Comparison of ENCODE assay signal across 20 cellular contexts in genomic region chr2:105274046-105274445, GRCh38. TPM values are rescaled to one million over a fixed set of nuclear protein-coding genes. Genes with fewer than 3 reads are reported as not detected.
DNase-seq lines count a peak whose midpoint lies in the region; ATAC-seq, FAIRE-seq and TF ChIP-seq lines count a peak whose summit lies in the region.
"Had no signal": no experiment of that assay in that cellular context is flagged by ENCODE, and none has a peak within 500 bp of the region (broad histone marks: within the 10 kb centered on the region; RNA-seq: fewer than 3 reads in every experiment).

No MANE protein-coding gene starts in this region.

- WGBS in adrenal gland, 4 donors, result 24 to 51% (median 37%) methylated on average over 4 of the region's 4 CpGs

- H3K9me3 Mint-ChIP-seq in GM23338, result no peaks in the 10 kb centered on the region
- H3K9me3 Mint-ChIP-seq: HFFc6 had no signal

- H4K20me1 ChIP-seq in endothelial cell of umbilical vein (replicated peaks; ENCODE audit: control insufficient read depth, extremely low read depth, insufficient read depth, low read length) (no peaks in the 10 kb centered on the region), GM23338 (replicated peaks; ENCODE audit: insufficient read depth) (0 out of 2 replicates have a peak, but pooled peaks cover 5% of the 10 kb centered on the region), osteoblast (ENCODE audit: insufficient read depth, low read length) (peaks cover 3% of the 10 kb centered on the region)

- H3K27me3 ChIP-seq in adrenal gland (no peaks in the 10 kb centered on the region), endothelial cell of umbilical vein (ENCODE audit: control insufficient read depth in 2 of 2, insufficient read depth in 2 of 2, low read length in 2 of 2) (no peaks in the 10 kb centered on the region), left lung (no peaks in the 10 kb centered on the region), upper lobe of right lung (no peaks in the 10 kb centered on the region), GM23338 (ENCODE audit: insufficient read depth) (no peaks in the 10 kb centered on the region), osteoblast (ENCODE audit: insufficient read depth, low read length) (no peaks in the 10 kb centered on the region)
- H3K27me3 ChIP-seq: SJCRH30 had no signal

- peaks cover 46% of the 10 kb centered on the region for H3K36me3 Mint-ChIP-seq in GM23338 (ENCODE audit: low read depth)

- peaks cover 1% of the 10 kb centered on the region for H3K27me3 Mint-ChIP-seq in GM23338 (ENCODE audit: insufficient read depth, low read depth, poor library complexity)

- no peaks in the 10 kb centered on the region for H3K79me2 ChIP-seq in endothelial cell of umbilical vein (ENCODE audit: control insufficient read depth, insufficient read depth, low read length)
- H3K79me2 ChIP-seq in GM23338 (replicated peaks; ENCODE audit: insufficient read depth), result no peaks in the 10 kb centered on the region
- no peaks in the 10 kb centered on the region for H3K79me2 ChIP-seq in osteoblast (ENCODE audit: insufficient read depth, low read length)

- H3K27ac Mint-ChIP-seq in GM23338, result no peak overlapping the region
- H3K27ac Mint-ChIP-seq: HFFc6 had no signal

- dilution Hi-C loops in endothelial cell of umbilical vein (cut with MboI; ENCODE audit: extremely low pct_ligation_motif_present, low sequenced_read_pairs), result no loop called here

- H3K4me3 Mint-ChIP-seq in GM23338, result no peak overlapping the region
- H3K4me3 Mint-ChIP-seq: HFFc6 had no signal

- ATAC-seq in left lung (peak; percentile 27), upper lobe of right lung (peak; percentile 23), GM23338 (no peak)

- TF ChIP-seq POLR2A in adrenal gland (IDR thresholded peaks at IDR 0.05), result no peak
- peak; percentile 37 for TF ChIP-seq POLR2A in endothelial cell of umbilical vein (IDR thresholded peaks at IDR 0.05; ENCODE audit: low read depth, low read length)

- no peaks in the 10 kb centered on the region for H3K4me1 Mint-ChIP-seq in GM23338

- no peak overlapping the region for H2AFZ ChIP-seq in endothelial cell of umbilical vein (ENCODE audit: low read depth, low read length)
- H2AFZ ChIP-seq in GM23338, result no peak overlapping the region
- no peak overlapping the region for H2AFZ ChIP-seq in osteoblast (ENCODE audit: low read length)
- H2AFZ ChIP-seq: PC-9 had no signal

- peaks cover 3 to 27% of the 10 kb centered on the region in 2 donors for H3K4me1 ChIP-seq in adrenal gland (replicated peaks in 1 of 2)
- H3K4me1 ChIP-seq in endothelial cell of umbilical vein (ENCODE audit: control insufficient read depth, extremely low read depth, insufficient read depth, low read length), result peaks cover 18% of the 10 kb centered on the region
- H3K4me1 ChIP-seq in left lung, result no peaks in the 10 kb centered on the region
- H3K4me1 ChIP-seq in upper lobe of right lung, result no peaks in the 10 kb centered on the region
- no peaks in the 10 kb centered on the region for H3K4me1 ChIP-seq in GM23338 (ENCODE audit: insufficient read depth)
- no peaks in the 10 kb centered on the region for H3K4me1 ChIP-seq in osteoblast (ENCODE audit: insufficient read depth, low read length)
- H3K4me1 ChIP-seq: SJCRH30 had no signal

- TF ChIP-seq CTCF in adrenal gland (IDR thresholded peaks at IDR 0.05) (no peak), endothelial cell of umbilical vein (IDR thresholded peaks at IDR 0.05; ENCODE audit: extremely low read depth in 1 of 2, insufficient read depth in 1 of 2, low read depth in 1 of 2, low read length in 2 of 2) (no peak), left lung (IDR thresholded peaks at IDR 0.05) (no peak), upper lobe of right lung (IDR thresholded peaks at IDR 0.05) (no peak), GM23338 (conservative IDR thresholded peaks at IDR 0.05; ENCODE audit: low read depth in 2 of 2) (no peak), osteoblast (IDR thresholded peaks at IDR 0.05; ENCODE audit: extremely low read depth, low read depth, low read length) (no peak)

- H3K9me2 ChIP-seq in GM23338 (ENCODE audit: insufficient read depth), result no peaks in the 10 kb centered on the region

- H3K9me1 ChIP-seq in endothelial cell of umbilical vein (replicated peaks; ENCODE audit: control insufficient read depth, extremely low read depth, insufficient read depth, low read length), result peaks cover 5% of the 10 kb centered on the region

- H3K27ac ChIP-seq in adrenal gland (peak overlapping the region in 2 of 5 donors; percentile 23 to 49), endothelial cell of umbilical vein (ENCODE audit: insufficient read depth, low read depth, low read length) (no peak overlapping the region), left lung (no peak overlapping the region), upper lobe of right lung (no peak overlapping the region), GM23338 (ENCODE audit: low read depth) (no peak overlapping the region), osteoblast (ENCODE audit: low read depth, low read length) (no peak overlapping the region)
- H3K27ac ChIP-seq: C4-2B, KMS-11, PC-9, SJCRH30 had no signal

- POLR2A ChIA-PET in endothelial cell of umbilical vein (lab: Charles Lee), result no interaction called here

- H3K4me3 ChIP-seq in adrenal gland (no peak overlapping the region), endothelial cell of umbilical vein (replicated peaks in 1 of 3; ENCODE audit: insufficient read depth in 1 of 3, low read depth in 1 of 3, low read length in 3 of 3) (no peak overlapping the region), left lung (no peak overlapping the region), upper lobe of right lung (no peak overlapping the region), GM23338 (no peak overlapping the region), osteoblast (ENCODE audit: insufficient read depth, low read length) (no peak overlapping the region)
- H3K4me3 ChIP-seq: PC-9, SJCRH30 had no signal

- CTCF ChIA-PET in endothelial cell of umbilical vein (lab: Charles Lee), result interaction anchor here (0.6 to 3.1 kb wide), 9 partner anchors 13 to 279 kb away, joined by 4 to 15 read pairs (median 6); no protein-coding TSS in a partner anchor

- H3K4me2 ChIP-seq in endothelial cell of umbilical vein (ENCODE audit: insufficient read depth, low read length) (peak overlapping the region; percentile 35), GM23338 (no peak overlapping the region), osteoblast (ENCODE audit: insufficient read depth, low read length) (no peak overlapping the region)
- H3K4me2 ChIP-seq: KMS-11, PC-9 had no signal

- H3K9ac ChIP-seq in endothelial cell of umbilical vein (replicated peaks; ENCODE audit: extremely low read depth, insufficient read depth, low read length), result no peak overlapping the region
- H3K9ac ChIP-seq: KMS-11 had no signal

- no TSS peak for BruUV-seq in endothelial cell of umbilical vein (replicated peaks; lab: Mats Ljungman, UMichigan)

- intact Hi-C loops in adrenal gland (cut with DNase I) (no loop called here), endothelial cell of umbilical vein (cut with micrococcal nuclease) (no loop called here), left lung (cut with DNase I) (no loop called here), upper lobe of right lung (cut with DNase I) (no loop called here)

- no peaks in the 10 kb centered on the region for H3F3A ChIP-seq in GM23338 (replicated peaks; ENCODE audit: low read depth)

- FAIRE-seq in endothelial cell of umbilical vein (lab: Jason Lieb, UNC), result peak; percentile 99

- H3K36me3 ChIP-seq in adrenal gland (replicated peaks in 1 of 2) (peaks cover 0 to 52% of the 10 kb centered on the region in 2 donors), endothelial cell of umbilical vein (ENCODE audit: control insufficient read depth in 2 of 2, extremely low read depth in 1 of 2, insufficient read depth in 2 of 2, low read length in 2 of 2) (peaks cover 21 to 43% of the 10 kb centered on the region in 2 experiments), left lung (peaks cover 0 to 98% of the 10 kb centered on the region in 2 donors), upper lobe of right lung (peaks cover 97% of the 10 kb centered on the region), GM23338 (ENCODE audit: insufficient read depth) (no peaks in the 10 kb centered on the region; the same call in 1 of the 2 replicates), osteoblast (ENCODE audit: insufficient read depth, low read length) (peaks cover 61% of the 10 kb centered on the region)

- H3K9me3 ChIP-seq in adrenal gland (replicated peaks in 1 of 3) (no peaks in the 10 kb centered on the region), endothelial cell of umbilical vein (replicated peaks; ENCODE audit: control insufficient read depth, insufficient read depth, low read length) (no peaks in the 10 kb centered on the region), left lung (no peaks in the 10 kb centered on the region), upper lobe of right lung (no peaks in the 10 kb centered on the region), osteoblast (ENCODE audit: low read depth, low read length) (no peaks in the 10 kb centered on the region)
- H3K9me3 ChIP-seq: SJCRH30 had no signal

- DNase-seq in adrenal gland, result peak; percentile 65 to 86 (median 82)
- peak; percentile 86 for DNase-seq in endothelial cell of umbilical vein (ENCODE audit: low read depth, low spot score)
- no peak for DNase-seq in left lung
- no peak for DNase-seq in upper lobe of right lung
- no peak for DNase-seq in occipital lobe (lab: John Stamatoyannopoulos, UW)
- no peak for DNase-seq in GM23338 (ENCODE audit: low spot score)
- no peak for DNase-seq in osteoblast (ENCODE audit: insufficient read length, low spot score, missing footprints)
- DNase-seq: ACHN, AML-193, DMS79 treated with DMSO at 0.1 percent for 48 hours, H7, HFFc6, NCI-H1048, NCI-H1436 treated with DMSO at 0.1 percent for 48 hours, NCI-H2029, NCI-H526, PC-9, SJCRH30 had no signal

RNA-seq across cellular contexts. Expression of gene GPR45, which starts 32.5 kb away (rescaled TPM):
- total RNA-seq in adrenal gland (under 1 TPM in 1 of 8 donors, not detected in 7; 0.14 TPM), endothelial cell of umbilical vein (not detected in 2 replicates), left lung (not detected), upper lobe of right lung (not detected), occipital lobe (0.78 TPM), osteoblast (not detected in 2 replicates)
- polyA plus RNA-seq in adrenal gland (not detected), endothelial cell of umbilical vein (not detected in 2 replicates), GM23338 (2016; fragmentation: Nextera tagmentation; extraction: Ambion mirVana) (0.26 TPM in 1 of 2 replicates, not detected in the other)
- not detected in 2 replicates for polyA plus RNA-seq in endothelial cell of umbilical vein (2011; cell fraction: cytosol; rRNA removed)
- not detected in 2 replicates for polyA plus RNA-seq in endothelial cell of umbilical vein (2011; cell fraction: nucleus; rRNA removed)
- not detected in 2 replicates for polyA plus RNA-seq in endothelial cell of umbilical vein (2012)
- not detected in 2 replicates for polyA minus RNA-seq in endothelial cell of umbilical vein
- polyA minus RNA-seq in endothelial cell of umbilical vein (2011; cell fraction: cytosol; rRNA and poly(A)+ RNA removed), result not detected
- polyA minus RNA-seq in endothelial cell of umbilical vein (2011; cell fraction: nucleus; rRNA and poly(A)+ RNA removed), result not detected in 2 replicates
- 0.21 and 0.23 TPM in 2 replicates for total RNA-seq in GM23338 (2014; rRNA removed; shearing (Covaris generic))
- total RNA-seq: H7, HFFc6, PC-9 had no signal

RNA-seq across cellular contexts. Expression of gene TGFBRAP1, which starts 55.5 kb away (rescaled TPM):
- total RNA-seq in adrenal gland (10 to 100 TPM; 21.1 to 29.7 (median 24.1) TPM), endothelial cell of umbilical vein (34.9 and 37.6 TPM in 2 replicates), left lung (10 to 100 TPM; 16.6 to 23.3 TPM), upper lobe of right lung (22.9 TPM), occipital lobe (25.0 TPM), osteoblast (32.6 and 32.7 TPM in 2 replicates)
- polyA plus RNA-seq in adrenal gland (10 to 100 TPM in 1 of 3 donors, 1 to 10 TPM in 2; 5.1 to 13.7 (median 6.2) TPM), endothelial cell of umbilical vein (22.3 and 25.4 TPM in 2 replicates), GM23338 (2016; fragmentation: Nextera tagmentation; extraction: Ambion mirVana) (6.3 and 8.2 TPM in 2 replicates)
- polyA plus RNA-seq in endothelial cell of umbilical vein (2011; cell fraction: cytosol; rRNA removed), result 17.7 and 18.3 TPM in 2 replicates
- polyA plus RNA-seq in endothelial cell of umbilical vein (2011; cell fraction: nucleus; rRNA removed), result 22.6 and 26.4 TPM in 2 replicates
- 27.0 and 29.0 TPM in 2 replicates for polyA plus RNA-seq in endothelial cell of umbilical vein (2012)
- polyA minus RNA-seq in endothelial cell of umbilical vein, result 41.6 and 43.9 TPM in 2 replicates
- polyA minus RNA-seq in endothelial cell of umbilical vein (2011; cell fraction: cytosol; rRNA and poly(A)+ RNA removed), result 15.0 TPM
- polyA minus RNA-seq in endothelial cell of umbilical vein (2011; cell fraction: nucleus; rRNA and poly(A)+ RNA removed), result 24.8 and 27.1 TPM in 2 replicates
- 21.2 and 23.5 TPM in 2 replicates for total RNA-seq in GM23338 (2014; rRNA removed; shearing (Covaris generic))

Comparison
In these comparisons a context has a peak if more than half of its experiments do, and no peak if none do; other contexts are left out.
1. DNase-seq: peak in adrenal gland (7 of 7) and endothelial cell of umbilical vein (single experiment); none in left lung (0 of 2), upper lobe of right lung (single experiment), occipital lobe (single experiment), GM23338 (single experiment) and osteoblast (single experiment).